In genomic region chr5:7435503-7435902, GRCh38 we compare ENCODE assay signal across 28 cellular contexts. TPM values are rescaled to one million over a fixed set of nuclear protein-coding genes. Genes with fewer than 3 reads are reported as not detected.
"Had no signal": no experiment of that assay in that cellular context is flagged by ENCODE, and none has a peak within 500 bp of the region (broad histone marks: within the 10 kb centered on the region; RNA-seq: fewer than 3 reads in every experiment).

No MANE protein-coding gene starts in this region.

- H3K27ac Mint-ChIP-seq: activated CD4-positive, alpha-beta memory T cell treated with anti-CD3 and anti-CD28 coated beads, Interleukin-2, amount 10 ng/mL, durations not matched to agents 7 days and 5 days; activated CD4-positive, alpha-beta T cell treated with anti-CD3 and anti-CD28 coated beads, Interleukin-2, amount 10 ng/mL, durations not matched to agents 7 days and 5 days; activated naive CD4-positive, alpha-beta T cell treated with anti-CD3 and anti-CD28 coated beads, Interleukin-2, amount 10 ng/mL, durations not matched to agents 7 days and 5 days; activated naive CD4-positive, alpha-beta T cell treated with anti-CD3 and anti-CD28 coated beads, Interleukin-2, amount 50 U/mL, for 72 hours; activated naive CD8-positive, alpha-beta T cell treated with anti-CD3 and anti-CD28 coated beads, Interleukin-2, amount 10 ng/mL, durations not matched to agents 7 days and 5 days; activated T-cell treated with anti-CD3 and anti-CD28 coated beads, Interleukin-2, amount 50 U/mL, for 24 hours; activated T-cell treated with anti-CD3 and anti-CD28 coated beads, Interleukin-2, amount 50 U/mL, for 72 hours; dendritic cell treated with granulocyte-macrophage colony-stimulating factor and Interleukin-4, amounts not matched to agents 40 ng/mL and 50 ng/mL, for 4 days; effector memory CD8-positive, alpha-beta T cell had no signal

- H3K27me3 ChIP-seq: body of pancreas, cardiac muscle cell, esophagus muscularis mucosa, foreskin keratinocyte had no signal

- H3K36me3 Mint-ChIP-seq: activated naive CD4-positive, alpha-beta T cell treated with anti-CD3 and anti-CD28 coated beads, Interleukin-2, amount 10 ng/mL, durations not matched to agents 7 days and 5 days; activated naive CD4-positive, alpha-beta T cell treated with anti-CD3 and anti-CD28 coated beads, Interleukin-2, amount 50 U/mL, for 72 hours; activated naive CD8-positive, alpha-beta T cell treated with anti-CD3 and anti-CD28 coated beads, Interleukin-2, amount 10 ng/mL, durations not matched to agents 7 days and 5 days had no signal

- H3K4me3 ChIP-seq: body of pancreas, cardiac muscle cell, coronary artery, esophagus muscularis mucosa had no signal

- H3K36me3 ChIP-seq: cardiac muscle cell, esophagus muscularis mucosa had no signal

- H3K27me3 Mint-ChIP-seq: activated CD4-positive, alpha-beta memory T cell treated with anti-CD3 and anti-CD28 coated beads, Interleukin-2, amount 10 ng/mL, durations not matched to agents 7 days and 5 days; activated CD4-positive, alpha-beta T cell treated with anti-CD3 and anti-CD28 coated beads, Interleukin-2, amount 10 ng/mL, durations not matched to agents 7 days and 5 days; activated naive CD4-positive, alpha-beta T cell treated with anti-CD3 and anti-CD28 coated beads, Interleukin-2, amount 10 ng/mL, durations not matched to agents 7 days and 5 days; activated naive CD8-positive, alpha-beta T cell treated with anti-CD3 and anti-CD28 coated beads, Interleukin-2, amount 10 ng/mL, durations not matched to agents 7 days and 5 days; activated T-cell treated with anti-CD3 and anti-CD28 coated beads, Interleukin-2, amount 50 U/mL, for 24 hours; dendritic cell treated with granulocyte-macrophage colony-stimulating factor and Interleukin-4, amounts not matched to agents 40 ng/mL and 50 ng/mL, for 4 days; effector memory CD8-positive, alpha-beta T cell had no signal

- H3K4me1 Mint-ChIP-seq: activated CD4-positive, alpha-beta memory T cell treated with anti-CD3 and anti-CD28 coated beads, Interleukin-2, amount 10 ng/mL, durations not matched to agents 7 days and 5 days; activated CD4-positive, alpha-beta T cell treated with anti-CD3 and anti-CD28 coated beads, Interleukin-2, amount 10 ng/mL, durations not matched to agents 7 days and 5 days; activated naive CD4-positive, alpha-beta T cell treated with anti-CD3 and anti-CD28 coated beads, Interleukin-2, amount 10 ng/mL, durations not matched to agents 7 days and 5 days; activated naive CD8-positive, alpha-beta T cell treated with anti-CD3 and anti-CD28 coated beads, Interleukin-2, amount 10 ng/mL, durations not matched to agents 7 days and 5 days had no signal

- H3K4me3 Mint-ChIP-seq: activated CD4-positive, alpha-beta memory T cell treated with anti-CD3 and anti-CD28 coated beads, Interleukin-2, amount 10 ng/mL, durations not matched to agents 7 days and 5 days; activated CD4-positive, alpha-beta T cell treated with anti-CD3 and anti-CD28 coated beads, Interleukin-2, amount 10 ng/mL, durations not matched to agents 7 days and 5 days; activated naive CD4-positive, alpha-beta T cell treated with anti-CD3 and anti-CD28 coated beads, Interleukin-2, amount 10 ng/mL, durations not matched to agents 7 days and 5 days; activated naive CD8-positive, alpha-beta T cell treated with anti-CD3 and anti-CD28 coated beads, Interleukin-2, amount 10 ng/mL, durations not matched to agents 7 days and 5 days; activated T-cell treated with anti-CD3 and anti-CD28 coated beads, Interleukin-2, amount 50 U/mL, for 24 hours; activated T-cell treated with anti-CD3 and anti-CD28 coated beads, Interleukin-2, amount 50 U/mL, for 72 hours; dendritic cell treated with granulocyte-macrophage colony-stimulating factor and Interleukin-4, amounts not matched to agents 40 ng/mL and 50 ng/mL, for 4 days; effector memory CD8-positive, alpha-beta T cell had no signal

- DNase-seq: activated CD4-positive, alpha-beta memory T cell treated with anti-CD3 and anti-CD28 coated beads, Interleukin-2, amount 10 ng/mL, durations not matched to agents 7 days and 5 days; activated CD4-positive, alpha-beta T cell treated with anti-CD3 and anti-CD28 coated beads for 1 hour; activated CD4-positive, alpha-beta T cell treated with anti-CD3 and anti-CD28 coated beads for 4 hours; activated CD4-positive, alpha-beta T cell treated with anti-CD3 and anti-CD28 coated beads, Interleukin-2, amount 10 ng/mL, durations not matched to agents 7 days and 5 days; activated CD4-positive, alpha-beta T cell treated with anti-CD3 and anti-CD28 coated beads, Interleukin-2, amount 50 U/mL, for 4 hours; activated CD8-positive, alpha-beta memory T cell treated with anti-CD3 and anti-CD28 coated beads, Interleukin-2, amount 50 U/mL, for 48 hours; activated gamma-delta T cell; activated naive CD4-positive, alpha-beta T cell; activated naive CD4-positive, alpha-beta T cell treated with anti-CD3 and anti-CD28 coated beads, Interleukin-2, amount 10 ng/mL, durations not matched to agents 7 days and 5 days; activated naive CD8-positive, alpha-beta T cell treated with anti-CD3 and anti-CD28 coated beads, Interleukin-2, amount 10 ng/mL, durations not matched to agents 7 days and 5 days; activated T-cell treated with anti-CD3 and anti-CD28 coated beads for 4 hours; activated T-cell treated with anti-CD3 and anti-CD28 coated beads, Interleukin-2, amount 50 U/mL, for 24 hours; activated T-cell treated with anti-CD3 and anti-CD28 coated beads, Interleukin-2, amount 50 U/mL, for 72 hours; body of pancreas; central memory CD4-positive, alpha-beta T cell; cerebellar nuclear complex; effector CD4-positive, alpha-beta T cell; effector memory CD8-positive, alpha-beta T cell; erythroblast; foreskin keratinocyte; head of caudate nucleus; T-helper 2 cell had no signal

- H3K9me3 Mint-ChIP-seq: activated CD4-positive, alpha-beta T cell treated with anti-CD3 and anti-CD28 coated beads, Interleukin-2, amount 10 ng/mL, durations not matched to agents 7 days and 5 days had no signal

- H3K27ac ChIP-seq: body of pancreas, cardiac muscle cell, coronary artery, esophagus muscularis mucosa, foreskin keratinocyte had no signal

- ATAC-seq: activated naive CD4-positive, alpha-beta T cell treated with anti-CD3 and anti-CD28 coated beads, Interleukin-2, amount 50 U/mL, for 72 hours; activated T-cell treated with anti-CD3 and anti-CD28 coated beads, Interleukin-2, amount 50 U/mL, for 72 hours; body of pancreas; effector memory CD8-positive, alpha-beta T cell; foreskin keratinocyte had no signal

- H3K4me1 ChIP-seq: body of pancreas, esophagus muscularis mucosa, foreskin keratinocyte had no signal

- H3K9me3 ChIP-seq: body of pancreas, esophagus muscularis mucosa had no signal

RNA-seq across cellular contexts. Expression of gene ADCY2, which starts 39.6 kb away (rescaled TPM):
- total RNA-seq: activated CD4-positive, alpha-beta memory T cell treated with anti-CD3 and anti-CD28 coated beads, Interleukin-2, amount 10 ng/mL, durations not matched to agents 7 days and 5 days; activated CD4-positive, alpha-beta T cell treated with anti-CD3 and anti-CD28 coated beads, Interleukin-2, amount 10 ng/mL, durations not matched to agents 7 days and 5 days; activated naive CD4-positive, alpha-beta T cell treated with anti-CD3 and anti-CD28 coated beads, Interleukin-2, amount 50 U/mL, for 72 hours; activated naive CD8-positive, alpha-beta T cell treated with anti-CD3 and anti-CD28 coated beads, Interleukin-2, amount 10 ng/mL, durations not matched to agents 7 days and 5 days; activated T-cell treated with anti-CD3 and anti-CD28 coated beads, Interleukin-2, amount 50 U/mL, for 72 hours; foreskin keratinocyte; T-helper 1 cell treated with Interleukin-12 subunit alpha and Interleukin-12 subunit beta and Interleukin-4 antibody, amounts not matched to agents 30 ng/mL and 1 ng/mL, for 36 hours had no signal
- polyA plus RNA-seq: foreskin keratinocyte had no signal
